ENCODE assay signal across 1 cellular context in the genomic region with DNA sequence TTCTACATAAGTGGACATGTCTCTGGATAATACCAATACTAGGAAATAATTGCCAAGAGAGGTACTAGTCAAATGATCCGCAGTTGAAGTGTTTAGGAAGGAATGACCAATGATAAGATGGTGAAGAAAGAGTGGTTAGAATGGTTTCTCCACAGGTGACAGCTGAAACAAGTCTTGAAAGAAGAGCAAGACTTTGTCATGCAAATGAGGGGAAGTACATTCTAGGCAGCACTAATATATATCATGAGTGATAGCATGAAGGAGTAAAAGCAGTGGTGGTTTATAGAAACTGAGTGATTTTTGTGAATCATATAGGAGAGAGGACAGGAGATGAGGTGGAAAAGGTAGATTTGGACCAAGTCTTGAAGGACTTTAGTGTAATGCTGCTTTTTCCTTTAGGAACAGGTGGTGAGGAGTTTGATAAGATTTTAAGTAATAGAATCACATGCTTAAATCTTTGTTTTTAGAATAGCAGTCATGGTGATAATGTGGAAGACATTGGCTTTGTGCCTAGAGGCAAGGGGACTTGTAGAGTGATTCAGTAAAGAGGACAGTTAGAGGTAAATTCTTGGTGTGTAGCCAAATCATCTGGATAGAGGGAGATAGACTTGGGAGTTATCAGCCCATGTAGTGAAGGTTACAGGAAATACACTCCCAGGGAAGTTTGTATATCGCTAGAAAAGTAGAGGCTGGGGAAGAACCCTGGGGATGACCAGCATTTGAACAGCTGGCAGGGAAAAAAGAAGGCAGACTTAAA.
TF ChIP-seq lines count a peak whose summit lies in the region.

No MANE protein-coding gene starts in this region.

TF ChIP-seq in K562, 482 proteins besides CTCF, POLR2A, EP300 and RAD21 (continued from another document and continues in another):
- TF ChIP-seq, protein P1, sequence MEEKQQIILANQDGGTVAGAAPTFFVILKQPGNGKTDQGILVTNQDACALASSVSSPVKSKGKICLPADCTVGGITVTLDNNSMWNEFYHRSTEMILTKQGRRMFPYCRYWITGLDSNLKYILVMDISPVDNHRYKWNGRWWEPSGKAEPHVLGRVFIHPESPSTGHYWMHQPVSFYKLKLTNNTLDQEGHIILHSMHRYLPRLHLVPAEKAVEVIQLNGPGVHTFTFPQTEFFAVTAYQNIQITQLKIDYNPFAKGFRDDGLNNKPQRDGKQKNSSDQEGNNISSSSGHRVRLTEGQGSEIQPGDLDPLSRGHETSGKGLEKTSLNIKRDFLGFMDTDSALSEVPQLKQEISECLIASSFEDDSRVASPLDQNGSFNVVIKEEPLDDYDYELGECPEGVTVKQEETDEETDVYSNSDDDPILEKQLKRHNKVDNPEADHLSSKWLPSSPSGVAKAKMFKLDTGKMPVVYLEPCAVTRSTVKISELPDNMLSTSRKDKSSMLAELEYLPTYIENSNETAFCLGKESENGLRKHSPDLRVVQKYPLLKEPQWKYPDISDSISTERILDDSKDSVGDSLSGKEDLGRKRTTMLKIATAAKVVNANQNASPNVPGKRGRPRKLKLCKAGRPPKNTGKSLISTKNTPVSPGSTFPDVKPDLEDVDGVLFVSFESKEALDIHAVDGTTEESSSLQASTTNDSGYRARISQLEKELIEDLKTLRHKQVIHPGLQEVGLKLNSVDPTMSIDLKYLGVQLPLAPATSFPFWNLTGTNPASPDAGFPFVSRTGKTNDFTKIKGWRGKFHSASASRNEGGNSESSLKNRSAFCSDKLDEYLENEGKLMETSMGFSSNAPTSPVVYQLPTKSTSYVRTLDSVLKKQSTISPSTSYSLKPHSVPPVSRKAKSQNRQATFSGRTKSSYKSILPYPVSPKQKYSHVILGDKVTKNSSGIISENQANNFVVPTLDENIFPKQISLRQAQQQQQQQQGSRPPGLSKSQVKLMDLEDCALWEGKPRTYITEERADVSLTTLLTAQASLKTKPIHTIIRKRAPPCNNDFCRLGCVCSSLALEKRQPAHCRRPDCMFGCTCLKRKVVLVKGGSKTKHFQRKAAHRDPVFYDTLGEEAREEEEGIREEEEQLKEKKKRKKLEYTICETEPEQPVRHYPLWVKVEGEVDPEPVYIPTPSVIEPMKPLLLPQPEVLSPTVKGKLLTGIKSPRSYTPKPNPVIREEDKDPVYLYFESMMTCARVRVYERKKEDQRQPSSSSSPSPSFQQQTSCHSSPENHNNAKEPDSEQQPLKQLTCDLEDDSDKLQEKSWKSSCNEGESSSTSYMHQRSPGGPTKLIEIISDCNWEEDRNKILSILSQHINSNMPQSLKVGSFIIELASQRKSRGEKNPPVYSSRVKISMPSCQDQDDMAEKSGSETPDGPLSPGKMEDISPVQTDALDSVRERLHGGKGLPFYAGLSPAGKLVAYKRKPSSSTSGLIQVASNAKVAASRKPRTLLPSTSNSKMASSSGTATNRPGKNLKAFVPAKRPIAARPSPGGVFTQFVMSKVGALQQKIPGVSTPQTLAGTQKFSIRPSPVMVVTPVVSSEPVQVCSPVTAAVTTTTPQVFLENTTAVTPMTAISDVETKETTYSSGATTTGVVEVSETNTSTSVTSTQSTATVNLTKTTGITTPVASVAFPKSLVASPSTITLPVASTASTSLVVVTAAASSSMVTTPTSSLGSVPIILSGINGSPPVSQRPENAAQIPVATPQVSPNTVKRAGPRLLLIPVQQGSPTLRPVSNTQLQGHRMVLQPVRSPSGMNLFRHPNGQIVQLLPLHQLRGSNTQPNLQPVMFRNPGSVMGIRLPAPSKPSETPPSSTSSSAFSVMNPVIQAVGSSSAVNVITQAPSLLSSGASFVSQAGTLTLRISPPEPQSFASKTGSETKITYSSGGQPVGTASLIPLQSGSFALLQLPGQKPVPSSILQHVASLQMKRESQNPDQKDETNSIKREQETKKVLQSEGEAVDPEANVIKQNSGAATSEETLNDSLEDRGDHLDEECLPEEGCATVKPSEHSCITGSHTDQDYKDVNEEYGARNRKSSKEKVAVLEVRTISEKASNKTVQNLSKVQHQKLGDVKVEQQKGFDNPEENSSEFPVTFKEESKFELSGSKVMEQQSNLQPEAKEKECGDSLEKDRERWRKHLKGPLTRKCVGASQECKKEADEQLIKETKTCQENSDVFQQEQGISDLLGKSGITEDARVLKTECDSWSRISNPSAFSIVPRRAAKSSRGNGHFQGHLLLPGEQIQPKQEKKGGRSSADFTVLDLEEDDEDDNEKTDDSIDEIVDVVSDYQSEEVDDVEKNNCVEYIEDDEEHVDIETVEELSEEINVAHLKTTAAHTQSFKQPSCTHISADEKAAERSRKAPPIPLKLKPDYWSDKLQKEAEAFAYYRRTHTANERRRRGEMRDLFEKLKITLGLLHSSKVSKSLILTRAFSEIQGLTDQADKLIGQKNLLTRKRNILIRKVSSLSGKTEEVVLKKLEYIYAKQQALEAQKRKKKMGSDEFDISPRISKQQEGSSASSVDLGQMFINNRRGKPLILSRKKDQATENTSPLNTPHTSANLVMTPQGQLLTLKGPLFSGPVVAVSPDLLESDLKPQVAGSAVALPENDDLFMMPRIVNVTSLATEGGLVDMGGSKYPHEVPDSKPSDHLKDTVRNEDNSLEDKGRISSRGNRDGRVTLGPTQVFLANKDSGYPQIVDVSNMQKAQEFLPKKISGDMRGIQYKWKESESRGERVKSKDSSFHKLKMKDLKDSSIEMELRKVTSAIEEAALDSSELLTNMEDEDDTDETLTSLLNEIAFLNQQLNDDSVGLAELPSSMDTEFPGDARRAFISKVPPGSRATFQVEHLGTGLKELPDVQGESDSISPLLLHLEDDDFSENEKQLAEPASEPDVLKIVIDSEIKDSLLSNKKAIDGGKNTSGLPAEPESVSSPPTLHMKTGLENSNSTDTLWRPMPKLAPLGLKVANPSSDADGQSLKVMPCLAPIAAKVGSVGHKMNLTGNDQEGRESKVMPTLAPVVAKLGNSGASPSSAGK (IDR thresholded peaks at IDR 0.05) = no peak
- TF ChIP-seq ZNF584 (CRISPR knock-in tag; IDR thresholded peaks at IDR 0.05; ENCODE audit: low read depth) (no peak), POLR2G (IDR thresholded peaks at IDR 0.05; ENCODE audit: low read depth, low read length) (no peak), DMBX1 (CRISPR knock-in tag; IDR thresholded peaks at IDR 0.05; ENCODE audit: borderline replicate concordance) (no peak), TOE1 (IDR thresholded peaks at IDR 0.05; ENCODE audit: borderline replicate concordance) (no peak; the same call in 1 of the 2 replicates), TOE1 (CRISPR knock-in tag; IDR thresholded peaks at IDR 0.05; ENCODE audit: borderline replicate concordance, low read depth) (no peak), ZNF165 (CRISPR knock-in tag; IDR thresholded peaks at IDR 0.05; ENCODE audit: borderline replicate concordance) (no peak), TCF3 (CRISPR knock-in tag; IDR thresholded peaks at IDR 0.05) (peak; percentile 69), ZFX (CRISPR knock-in tag; IDR thresholded peaks at IDR 0.05) (no peak), SMARCA4 (IDR thresholded peaks at IDR 0.05) (peak; percentile 81), GATAD2A (IDR thresholded peaks at IDR 0.05) (no peak), ZNF24 (IDR thresholded peaks at IDR 0.05) (no peak), KDM1A (IDR thresholded peaks at IDR 0.05) (peak; percentile 75 to 78), NR3C1 (CRISPR knock-in tag; IDR thresholded peaks at IDR 0.05) (no peak), ZNF699 (CRISPR knock-in tag; IDR thresholded peaks at IDR 0.05; ENCODE audit: insufficient replicate concordance) (no peak), NCOA1 (IDR thresholded peaks at IDR 0.05; ENCODE audit: low read depth) (0 out of 2 replicates have a peak, but pooled peaks have one; percentile 37), ZNF133 (CRISPR knock-in tag; IDR thresholded peaks at IDR 0.05) (no peak), SAFB (IDR thresholded peaks at IDR 0.05; ENCODE audit: borderline replicate concordance, low read depth, low read length) (no peak), MEIS2 (IDR thresholded peaks at IDR 0.05; ENCODE audit: partially characterized antibody) (peak; percentile 50), SMC3 (conservative IDR thresholded peaks at IDR 0.05; ENCODE audit: insufficient read depth, low read depth, low read length) (no peak), ZNF407 (IDR thresholded peaks at IDR 0.05; ENCODE audit: low read depth) (no peak), RAD51 (IDR thresholded peaks at IDR 0.05; ENCODE audit: borderline replicate concordance, low read depth) (no peak), ARID1B (IDR thresholded peaks at IDR 0.05) (peak; percentile 89), ZNF655 (CRISPR knock-in tag; IDR thresholded peaks at IDR 0.05) (no peak), HDAC1 (IDR thresholded peaks at IDR 0.05) (peak in 1 of 2 experiments; percentile 58; a peak in 1 of 4 replicates), HDAC3 (IDR thresholded peaks at IDR 0.05; ENCODE audit: borderline replicate concordance, partially characterized antibody) (peak; percentile 14), CBX8 (IDR thresholded peaks at IDR 0.05; ENCODE audit: borderline replicate concordance, extremely low read depth, low read depth, low read length, poor library complexity, severe bottlenecking) (no peak)
- TF ChIP-seq, protein P2, sequence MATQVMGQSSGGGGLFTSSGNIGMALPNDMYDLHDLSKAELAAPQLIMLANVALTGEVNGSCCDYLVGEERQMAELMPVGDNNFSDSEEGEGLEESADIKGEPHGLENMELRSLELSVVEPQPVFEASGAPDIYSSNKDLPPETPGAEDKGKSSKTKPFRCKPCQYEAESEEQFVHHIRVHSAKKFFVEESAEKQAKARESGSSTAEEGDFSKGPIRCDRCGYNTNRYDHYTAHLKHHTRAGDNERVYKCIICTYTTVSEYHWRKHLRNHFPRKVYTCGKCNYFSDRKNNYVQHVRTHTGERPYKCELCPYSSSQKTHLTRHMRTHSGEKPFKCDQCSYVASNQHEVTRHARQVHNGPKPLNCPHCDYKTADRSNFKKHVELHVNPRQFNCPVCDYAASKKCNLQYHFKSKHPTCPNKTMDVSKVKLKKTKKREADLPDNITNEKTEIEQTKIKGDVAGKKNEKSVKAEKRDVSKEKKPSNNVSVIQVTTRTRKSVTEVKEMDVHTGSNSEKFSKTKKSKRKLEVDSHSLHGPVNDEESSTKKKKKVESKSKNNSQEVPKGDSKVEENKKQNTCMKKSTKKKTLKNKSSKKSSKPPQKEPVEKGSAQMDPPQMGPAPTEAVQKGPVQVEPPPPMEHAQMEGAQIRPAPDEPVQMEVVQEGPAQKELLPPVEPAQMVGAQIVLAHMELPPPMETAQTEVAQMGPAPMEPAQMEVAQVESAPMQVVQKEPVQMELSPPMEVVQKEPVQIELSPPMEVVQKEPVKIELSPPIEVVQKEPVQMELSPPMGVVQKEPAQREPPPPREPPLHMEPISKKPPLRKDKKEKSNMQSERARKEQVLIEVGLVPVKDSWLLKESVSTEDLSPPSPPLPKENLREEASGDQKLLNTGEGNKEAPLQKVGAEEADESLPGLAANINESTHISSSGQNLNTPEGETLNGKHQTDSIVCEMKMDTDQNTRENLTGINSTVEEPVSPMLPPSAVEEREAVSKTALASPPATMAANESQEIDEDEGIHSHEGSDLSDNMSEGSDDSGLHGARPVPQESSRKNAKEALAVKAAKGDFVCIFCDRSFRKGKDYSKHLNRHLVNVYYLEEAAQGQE (CRISPR knock-in tag; IDR thresholded peaks at IDR 0.05; ENCODE audit: low read depth) = no peak
- TF ChIP-seq, protein P3, sequence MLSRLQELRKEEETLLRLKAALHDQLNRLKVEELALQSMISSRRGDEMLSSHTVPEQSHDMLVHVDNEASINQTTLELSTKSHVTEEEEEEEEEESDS (CRISPR knock-in tag; IDR thresholded peaks at IDR 0.05) = no peak
